Comparison of ENCODE assay signal across 1 cellular context in genomic region chr20:38446441-38447209, GRCh38.
TF ChIP-seq lines count a peak whose summit lies in the region.

No MANE protein-coding gene starts in this region.

TF ChIP-seq in HepG2, 621 proteins besides CTCF, POLR2A, EP300 and RAD21 (continued from another document and continues in another):
- TF ChIP-seq, protein P1, sequence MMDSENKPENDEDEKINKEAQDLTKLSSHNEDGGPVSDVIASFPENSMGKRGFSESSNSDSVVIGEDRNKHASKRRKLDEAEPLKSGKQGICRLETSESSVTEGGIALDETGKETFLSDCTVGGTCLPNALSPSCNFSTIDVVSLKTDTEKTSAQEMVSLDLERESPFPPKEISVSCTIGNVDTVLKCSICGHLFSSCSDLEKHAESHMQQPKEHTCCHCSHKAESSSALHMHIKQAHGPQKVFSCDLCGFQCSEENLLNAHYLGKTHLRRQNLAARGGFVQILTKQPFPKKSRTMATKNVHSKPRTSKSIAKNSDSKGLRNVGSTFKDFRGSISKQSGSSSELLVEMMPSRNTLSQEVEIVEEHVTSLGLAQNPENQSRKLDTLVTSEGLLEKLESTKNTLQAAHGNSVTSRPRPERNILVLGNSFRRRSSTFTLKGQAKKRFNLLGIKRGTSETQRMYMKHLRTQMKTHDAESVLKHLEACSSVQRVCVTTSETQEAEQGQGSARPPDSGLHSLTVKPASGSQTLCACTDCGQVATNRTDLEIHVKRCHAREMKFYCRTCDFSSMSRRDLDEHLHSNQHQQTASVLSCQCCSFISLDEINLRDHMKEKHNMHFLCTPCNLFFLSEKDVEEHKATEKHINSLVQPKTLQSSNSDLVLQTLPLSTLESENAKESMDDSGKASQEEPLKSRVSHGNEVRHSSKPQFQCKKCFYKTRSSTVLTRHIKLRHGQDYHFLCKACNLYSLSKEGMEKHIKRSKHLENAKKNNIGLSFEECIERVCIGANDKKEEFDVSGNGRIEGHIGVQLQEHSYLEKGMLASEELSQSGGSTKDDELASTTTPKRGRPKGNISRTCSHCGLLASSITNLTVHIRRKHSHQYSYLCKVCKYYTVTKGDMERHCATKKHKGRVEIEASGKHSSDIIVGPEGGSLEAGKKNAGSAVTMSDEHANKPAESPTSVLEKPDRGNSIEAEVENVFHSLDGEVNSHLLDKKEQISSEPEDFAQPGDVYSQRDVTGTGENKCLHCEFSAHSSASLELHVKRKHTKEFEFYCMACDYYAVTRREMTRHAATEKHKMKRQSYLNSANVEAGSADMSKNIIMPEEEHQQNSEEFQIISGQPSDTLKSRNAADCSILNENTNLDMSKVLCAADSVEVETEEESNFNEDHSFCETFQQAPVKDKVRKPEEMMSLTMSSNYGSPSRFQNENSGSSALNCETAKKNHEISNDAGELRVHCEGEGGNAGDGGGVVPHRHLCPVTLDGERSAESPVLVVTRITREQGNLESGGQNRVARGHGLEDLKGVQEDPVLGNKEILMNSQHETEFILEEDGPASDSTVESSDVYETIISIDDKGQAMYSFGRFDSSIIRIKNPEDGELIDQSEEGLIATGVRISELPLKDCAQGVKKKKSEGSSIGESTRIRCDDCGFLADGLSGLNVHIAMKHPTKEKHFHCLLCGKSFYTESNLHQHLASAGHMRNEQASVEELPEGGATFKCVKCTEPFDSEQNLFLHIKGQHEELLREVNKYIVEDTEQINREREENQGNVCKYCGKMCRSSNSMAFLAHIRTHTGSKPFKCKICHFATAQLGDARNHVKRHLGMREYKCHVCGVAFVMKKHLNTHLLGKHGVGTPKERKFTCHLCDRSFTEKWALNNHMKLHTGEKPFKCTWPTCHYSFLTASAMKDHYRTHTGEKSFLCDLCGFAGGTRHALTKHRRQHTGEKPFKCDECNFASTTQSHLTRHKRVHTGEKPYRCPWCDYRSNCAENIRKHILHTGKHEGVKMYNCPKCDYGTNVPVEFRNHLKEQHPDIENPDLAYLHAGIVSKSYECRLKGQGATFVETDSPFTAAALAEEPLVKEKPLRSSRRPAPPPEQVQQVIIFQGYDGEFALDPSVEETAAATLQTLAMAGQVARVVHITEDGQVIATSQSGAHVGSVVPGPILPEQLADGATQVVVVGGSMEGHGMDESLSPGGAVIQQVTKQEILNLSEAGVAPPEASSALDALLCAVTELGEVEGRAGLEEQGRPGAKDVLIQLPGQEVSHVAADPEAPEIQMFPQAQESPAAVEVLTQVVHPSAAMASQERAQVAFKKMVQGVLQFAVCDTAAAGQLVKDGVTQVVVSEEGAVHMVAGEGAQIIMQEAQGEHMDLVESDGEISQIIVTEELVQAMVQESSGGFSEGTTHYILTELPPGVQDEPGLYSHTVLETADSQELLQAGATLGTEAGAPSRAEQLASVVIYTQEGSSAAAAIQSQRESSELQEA (CRISPR knock-in tag; IDR thresholded peaks at IDR 0.05; ENCODE audit: not compliant biosample characterization) = peak; percentile 99
- TF ChIP-seq, protein P2, sequence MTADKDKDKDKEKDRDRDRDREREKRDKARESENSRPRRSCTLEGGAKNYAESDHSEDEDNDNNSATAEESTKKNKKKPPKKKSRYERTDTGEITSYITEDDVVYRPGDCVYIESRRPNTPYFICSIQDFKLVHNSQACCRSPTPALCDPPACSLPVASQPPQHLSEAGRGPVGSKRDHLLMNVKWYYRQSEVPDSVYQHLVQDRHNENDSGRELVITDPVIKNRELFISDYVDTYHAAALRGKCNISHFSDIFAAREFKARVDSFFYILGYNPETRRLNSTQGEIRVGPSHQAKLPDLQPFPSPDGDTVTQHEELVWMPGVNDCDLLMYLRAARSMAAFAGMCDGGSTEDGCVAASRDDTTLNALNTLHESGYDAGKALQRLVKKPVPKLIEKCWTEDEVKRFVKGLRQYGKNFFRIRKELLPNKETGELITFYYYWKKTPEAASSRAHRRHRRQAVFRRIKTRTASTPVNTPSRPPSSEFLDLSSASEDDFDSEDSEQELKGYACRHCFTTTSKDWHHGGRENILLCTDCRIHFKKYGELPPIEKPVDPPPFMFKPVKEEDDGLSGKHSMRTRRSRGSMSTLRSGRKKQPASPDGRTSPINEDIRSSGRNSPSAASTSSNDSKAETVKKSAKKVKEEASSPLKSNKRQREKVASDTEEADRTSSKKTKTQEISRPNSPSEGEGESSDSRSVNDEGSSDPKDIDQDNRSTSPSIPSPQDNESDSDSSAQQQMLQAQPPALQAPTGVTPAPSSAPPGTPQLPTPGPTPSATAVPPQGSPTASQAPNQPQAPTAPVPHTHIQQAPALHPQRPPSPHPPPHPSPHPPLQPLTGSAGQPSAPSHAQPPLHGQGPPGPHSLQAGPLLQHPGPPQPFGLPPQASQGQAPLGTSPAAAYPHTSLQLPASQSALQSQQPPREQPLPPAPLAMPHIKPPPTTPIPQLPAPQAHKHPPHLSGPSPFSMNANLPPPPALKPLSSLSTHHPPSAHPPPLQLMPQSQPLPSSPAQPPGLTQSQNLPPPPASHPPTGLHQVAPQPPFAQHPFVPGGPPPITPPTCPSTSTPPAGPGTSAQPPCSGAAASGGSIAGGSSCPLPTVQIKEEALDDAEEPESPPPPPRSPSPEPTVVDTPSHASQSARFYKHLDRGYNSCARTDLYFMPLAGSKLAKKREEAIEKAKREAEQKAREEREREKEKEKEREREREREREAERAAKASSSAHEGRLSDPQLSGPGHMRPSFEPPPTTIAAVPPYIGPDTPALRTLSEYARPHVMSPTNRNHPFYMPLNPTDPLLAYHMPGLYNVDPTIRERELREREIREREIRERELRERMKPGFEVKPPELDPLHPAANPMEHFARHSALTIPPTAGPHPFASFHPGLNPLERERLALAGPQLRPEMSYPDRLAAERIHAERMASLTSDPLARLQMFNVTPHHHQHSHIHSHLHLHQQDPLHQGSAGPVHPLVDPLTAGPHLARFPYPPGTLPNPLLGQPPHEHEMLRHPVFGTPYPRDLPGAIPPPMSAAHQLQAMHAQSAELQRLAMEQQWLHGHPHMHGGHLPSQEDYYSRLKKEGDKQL (CRISPR knock-in tag; IDR thresholded peaks at IDR 0.05; ENCODE audit: low read depth) = peak; percentile 46; the same call in 1 of the 2 replicates
- peak; percentile 89 for TF ChIP-seq RXRB (CRISPR knock-in tag; IDR thresholded peaks at IDR 0.05; ENCODE audit: borderline replicate concordance)
- TF ChIP-seq ZSCAN9 (CRISPR knock-in tag; IDR thresholded peaks at IDR 0.05; ENCODE audit: borderline replicate concordance) = peak; percentile 98
- TF ChIP-seq TBX3 (IDR thresholded peaks at IDR 0.05; ENCODE audit: borderline replicate concordance) = no peak; the same call in 1 of the 2 replicates
- peak; percentile 94 for TF ChIP-seq ZNF335 (CRISPR knock-in tag; IDR thresholded peaks at IDR 0.05)
- TF ChIP-seq KDM6A (CRISPR knock-in tag; IDR thresholded peaks at IDR 0.05; ENCODE audit: low read depth) = peak; percentile 13; the same call in 1 of the 2 replicates
- TF ChIP-seq, protein P3, sequence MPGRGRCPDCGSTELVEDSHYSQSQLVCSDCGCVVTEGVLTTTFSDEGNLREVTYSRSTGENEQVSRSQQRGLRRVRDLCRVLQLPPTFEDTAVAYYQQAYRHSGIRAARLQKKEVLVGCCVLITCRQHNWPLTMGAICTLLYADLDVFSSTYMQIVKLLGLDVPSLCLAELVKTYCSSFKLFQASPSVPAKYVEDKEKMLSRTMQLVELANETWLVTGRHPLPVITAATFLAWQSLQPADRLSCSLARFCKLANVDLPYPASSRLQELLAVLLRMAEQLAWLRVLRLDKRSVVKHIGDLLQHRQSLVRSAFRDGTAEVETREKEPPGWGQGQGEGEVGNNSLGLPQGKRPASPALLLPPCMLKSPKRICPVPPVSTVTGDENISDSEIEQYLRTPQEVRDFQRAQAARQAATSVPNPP (CRISPR knock-in tag; IDR thresholded peaks at IDR 0.05) = peak; percentile 56; the same call in 1 of the 2 replicates
- peak; percentile 100 for TF ChIP-seq KAT8 (CRISPR knock-in tag; IDR thresholded peaks at IDR 0.05)
- peak; percentile 81; the same call in 1 of the 2 replicates for TF ChIP-seq ZNF484 (CRISPR knock-in tag; IDR thresholded peaks at IDR 0.05; ENCODE audit: borderline replicate concordance, low read depth)
- TF ChIP-seq GATA4 (IDR thresholded peaks at IDR 0.05; ENCODE audit: borderline replicate concordance, low read depth) = peak; percentile 78; the same call in 1 of the 2 replicates
- peak; percentile 85; the same call in 1 of the 2 replicates for TF ChIP-seq ZNF256 (CRISPR knock-in tag; conservative IDR thresholded peaks at IDR 0.05)
- TF ChIP-seq ZNF136 (CRISPR knock-in tag; IDR thresholded peaks at IDR 0.05; ENCODE audit: low read depth) = peak; percentile 96; the same call in 1 of the 2 replicates
- TF ChIP-seq NFYB (CRISPR knock-in tag; IDR thresholded peaks at IDR 0.05) = peak; percentile 39; the same call in 1 of the 2 replicates
- peak; percentile 89 for TF ChIP-seq NCOA2 (CRISPR knock-in tag; IDR thresholded peaks at IDR 0.05)
- TF ChIP-seq ZNF709 (CRISPR knock-in tag; IDR thresholded peaks at IDR 0.05) = peak; percentile 61
- peak; percentile 87; the same call in 1 of the 2 replicates for TF ChIP-seq ZSCAN5A (CRISPR knock-in tag; IDR thresholded peaks at IDR 0.05; ENCODE audit: borderline replicate concordance)
- peak; percentile 86; the same call in 1 of the 2 replicates for TF ChIP-seq EEA1 (CRISPR knock-in tag; IDR thresholded peaks at IDR 0.05; ENCODE audit: borderline replicate concordance)
- TF ChIP-seq, protein P4, sequence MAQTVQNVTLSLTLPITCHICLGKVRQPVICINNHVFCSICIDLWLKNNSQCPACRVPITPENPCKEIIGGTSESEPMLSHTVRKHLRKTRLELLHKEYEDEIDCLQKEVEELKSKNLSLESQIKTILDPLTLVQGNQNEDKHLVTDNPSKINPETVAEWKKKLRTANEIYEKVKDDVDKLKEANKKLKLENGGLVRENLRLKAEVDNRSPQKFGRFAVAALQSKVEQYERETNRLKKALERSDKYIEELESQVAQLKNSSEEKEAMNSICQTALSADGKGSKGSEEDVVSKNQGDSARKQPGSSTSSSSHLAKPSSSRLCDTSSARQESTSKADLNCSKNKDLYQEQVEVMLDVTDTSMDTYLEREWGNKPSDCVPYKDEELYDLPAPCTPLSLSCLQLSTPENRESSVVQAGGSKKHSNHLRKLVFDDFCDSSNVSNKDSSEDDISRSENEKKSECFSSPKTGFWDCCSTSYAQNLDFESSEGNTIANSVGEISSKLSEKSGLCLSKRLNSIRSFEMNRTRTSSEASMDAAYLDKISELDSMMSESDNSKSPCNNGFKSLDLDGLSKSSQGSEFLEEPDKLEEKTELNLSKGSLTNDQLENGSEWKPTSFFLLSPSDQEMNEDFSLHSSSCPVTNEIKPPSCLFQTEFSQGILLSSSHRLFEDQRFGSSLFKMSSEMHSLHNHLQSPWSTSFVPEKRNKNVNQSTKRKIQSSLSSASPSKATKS (CRISPR knock-in tag; IDR thresholded peaks at IDR 0.05) = peak; percentile 27; the same call in 1 of the 2 replicates
- no peak for TF ChIP-seq NFE2 (CRISPR knock-in tag; IDR thresholded peaks at IDR 0.05)
- TF ChIP-seq ZNF556 (CRISPR knock-in tag; IDR thresholded peaks at IDR 0.05; ENCODE audit: borderline replicate concordance) = peak; percentile 99
- TF ChIP-seq ISX (CRISPR knock-in tag; conservative IDR thresholded peaks at IDR 0.05) = peak; percentile 96; the same call in 1 of the 2 replicates
- TF ChIP-seq CEBPG (CRISPR knock-in tag; IDR thresholded peaks at IDR 0.05) = peak; percentile 75
- peak; percentile 98 for TF ChIP-seq ZNF343 (CRISPR knock-in tag; IDR thresholded peaks at IDR 0.05)
- TF ChIP-seq CBX5 (CRISPR knock-in tag; IDR thresholded peaks at IDR 0.05; ENCODE audit: borderline replicate concordance) = peak; percentile 100
- peak; percentile 92 for TF ChIP-seq SP4 (CRISPR knock-in tag; IDR thresholded peaks at IDR 0.05)
- peak; percentile 66 for TF ChIP-seq STAG1 (CRISPR knock-in tag; IDR thresholded peaks at IDR 0.05)
- peak; percentile 91 for TF ChIP-seq RXRA (CRISPR knock-in tag; IDR thresholded peaks at IDR 0.05)
- TF ChIP-seq ZNF644 (CRISPR knock-in tag; IDR thresholded peaks at IDR 0.05; ENCODE audit: low read depth) = peak; percentile 84; the same call in 1 of the 2 replicates
- TF ChIP-seq, protein P5, sequence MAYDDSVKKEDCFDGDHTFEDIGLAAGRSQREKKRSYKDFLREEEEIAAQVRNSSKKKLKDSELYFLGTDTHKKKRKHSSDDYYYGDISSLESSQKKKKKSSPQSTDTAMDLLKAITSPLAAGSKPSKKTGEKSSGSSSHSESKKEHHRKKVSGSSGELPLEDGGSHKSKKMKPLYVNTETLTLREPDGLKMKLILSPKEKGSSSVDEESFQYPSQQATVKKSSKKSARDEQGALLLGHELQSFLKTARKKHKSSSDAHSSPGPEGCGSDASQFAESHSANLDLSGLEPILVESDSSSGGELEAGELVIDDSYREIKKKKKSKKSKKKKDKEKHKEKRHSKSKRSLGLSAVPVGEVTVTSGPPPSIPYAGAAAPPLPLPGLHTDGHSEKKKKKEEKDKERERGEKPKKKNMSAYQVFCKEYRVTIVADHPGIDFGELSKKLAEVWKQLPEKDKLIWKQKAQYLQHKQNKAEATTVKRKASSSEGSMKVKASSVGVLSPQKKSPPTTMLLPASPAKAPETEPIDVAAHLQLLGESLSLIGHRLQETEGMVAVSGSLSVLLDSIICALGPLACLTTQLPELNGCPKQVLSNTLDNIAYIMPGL (CRISPR knock-in tag; IDR thresholded peaks at IDR 0.05; ENCODE audit: borderline replicate concordance in 1 of 2, low read depth in 1 of 2) = peak; percentile 100
- TF ChIP-seq ZNF10 (CRISPR knock-in tag; IDR thresholded peaks at IDR 0.05; ENCODE audit: borderline replicate concordance, low read depth) = no peak
- no peak for TF ChIP-seq SRSF9 (IDR thresholded peaks at IDR 0.05; ENCODE audit: borderline replicate concordance, insufficient read depth, low read depth, low read length, poor library complexity, severe bottlenecking)
- peak; percentile 37 for TF ChIP-seq NFE2L1 (CRISPR knock-in tag; IDR thresholded peaks at IDR 0.05; ENCODE audit: borderline replicate concordance)
- TF ChIP-seq YEATS2 (CRISPR knock-in tag; IDR thresholded peaks at IDR 0.05; ENCODE audit: borderline replicate concordance) = peak; percentile 100
- TF ChIP-seq, protein P6, sequence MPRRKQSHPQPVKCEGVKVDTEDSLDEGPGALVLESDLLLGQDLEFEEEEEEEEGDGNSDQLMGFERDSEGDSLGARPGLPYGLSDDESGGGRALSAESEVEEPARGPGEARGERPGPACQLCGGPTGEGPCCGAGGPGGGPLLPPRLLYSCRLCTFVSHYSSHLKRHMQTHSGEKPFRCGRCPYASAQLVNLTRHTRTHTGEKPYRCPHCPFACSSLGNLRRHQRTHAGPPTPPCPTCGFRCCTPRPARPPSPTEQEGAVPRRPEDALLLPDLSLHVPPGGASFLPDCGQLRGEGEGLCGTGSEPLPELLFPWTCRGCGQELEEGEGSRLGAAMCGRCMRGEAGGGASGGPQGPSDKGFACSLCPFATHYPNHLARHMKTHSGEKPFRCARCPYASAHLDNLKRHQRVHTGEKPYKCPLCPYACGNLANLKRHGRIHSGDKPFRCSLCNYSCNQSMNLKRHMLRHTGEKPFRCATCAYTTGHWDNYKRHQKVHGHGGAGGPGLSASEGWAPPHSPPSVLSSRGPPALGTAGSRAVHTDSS (CRISPR knock-in tag; conservative IDR thresholded peaks at IDR 0.05) = 0 out of 2 replicates have a peak, but pooled peaks have one; percentile 60
- TF ChIP-seq ZNF883 (CRISPR knock-in tag; IDR thresholded peaks at IDR 0.05; ENCODE audit: not compliant biosample characterization) = peak; percentile 93
- peak; percentile 97 for TF ChIP-seq ZNF205 (CRISPR knock-in tag; IDR thresholded peaks at IDR 0.05)
